31 cellular contexts compared by ENCODE assay signal in genomic region chr1:50236656-50237055, GRCh38.
"Had no signal": no experiment of that assay in that cellular context is flagged by ENCODE, and none has a peak within 500 bp of the region (broad histone marks: within the 10 kb centered on the region; RNA-seq: fewer than 3 reads in every experiment).

No MANE protein-coding gene starts in this region.

- H3K36me3 Mint-ChIP-seq: activated CD4-positive, alpha-beta memory T cell treated with anti-CD3 and anti-CD28 coated beads for 36 hours; activated naive CD4-positive, alpha-beta T cell treated with anti-CD3 and anti-CD28 coated beads, Interleukin-2, amount 10 ng/mL, durations not matched to agents 7 days and 5 days; activated naive CD4-positive, alpha-beta T cell treated with anti-CD3 and anti-CD28 coated beads, Interleukin-2, amount 50 U/mL, for 24 hours; activated naive CD8-positive, alpha-beta T cell; activated naive CD8-positive, alpha-beta T cell treated with anti-CD3 and anti-CD28 coated beads, Interleukin-2, amount 10 ng/mL, durations not matched to agents 7 days and 5 days had no signal

- H3K27me3 Mint-ChIP-seq: activated B cell treated with CpG ODN at 0.5 μM for 24 hours; activated CD4-positive, alpha-beta memory T cell treated with anti-CD3 and anti-CD28 coated beads for 36 hours; activated CD4-positive, alpha-beta T cell treated with anti-CD3 and anti-CD28 coated beads, Interleukin-2, amount 10 ng/mL, durations not matched to agents 24 days and 14 days; activated CD8-positive, alpha-beta T cell treated with anti-CD3 and anti-CD28 coated beads for 36 hours; activated naive CD4-positive, alpha-beta T cell treated with anti-CD3 and anti-CD28 coated beads, Interleukin-2, amount 10 ng/mL, durations not matched to agents 7 days and 5 days; activated naive CD8-positive, alpha-beta T cell treated with anti-CD3 and anti-CD28 coated beads, Interleukin-2, amount 10 ng/mL, durations not matched to agents 7 days and 5 days; activated naive CD8-positive, alpha-beta T cell treated with anti-CD3 and anti-CD28 coated beads, Interleukin-2, amount 50 U/mL, for 24 hours; activated T-cell treated with anti-CD3 and anti-CD28 coated beads, Interleukin-2, amount 50 U/mL, for 24 hours had no signal

- H3K27ac Mint-ChIP-seq: activated B cell treated with CpG ODN at 0.5 μM for 24 hours; activated CD4-positive, alpha-beta memory T cell treated with anti-CD3 and anti-CD28 coated beads for 36 hours; activated CD4-positive, alpha-beta T cell treated with anti-CD3 and anti-CD28 coated beads, Interleukin-2, amount 10 ng/mL, durations not matched to agents 24 days and 14 days; activated CD8-positive, alpha-beta T cell treated with anti-CD3 and anti-CD28 coated beads for 36 hours; activated naive CD4-positive, alpha-beta T cell treated with anti-CD3 and anti-CD28 coated beads, Interleukin-2, amount 10 ng/mL, durations not matched to agents 7 days and 5 days; activated naive CD4-positive, alpha-beta T cell treated with anti-CD3 and anti-CD28 coated beads, Interleukin-2, amount 50 U/mL, for 24 hours; activated naive CD8-positive, alpha-beta T cell; activated naive CD8-positive, alpha-beta T cell treated with anti-CD3 and anti-CD28 coated beads, Interleukin-2, amount 10 ng/mL, durations not matched to agents 7 days and 5 days; activated naive CD8-positive, alpha-beta T cell treated with anti-CD3 and anti-CD28 coated beads, Interleukin-2, amount 50 U/mL, for 24 hours; activated T-cell treated with anti-CD3 and anti-CD28 coated beads, Interleukin-2, amount 50 U/mL, for 24 hours; activated T-helper 2 cell treated with anti-CD3 and anti-CD28 coated beads, Interferon-gamma antibody, Interleukin-2, Interleukin-4, amounts not matched to agents 10 μg/mL and 5 μg/mL and 100 μg/mL, durations not matched to agents 14 hours and 24 hours and 36 hours; T-helper 1 cell treated with Interleukin-12 subunit alpha and Interleukin-12 subunit beta and Interleukin-4 antibody, amounts not matched to agents 30 μg/mL and 1 μg/mL, for 36 hours; T-helper 2 cell treated with Interferon-gamma antibody and Interleukin-4, amounts not matched to agents 5 μg/mL and 100 μg/mL, for 36 hours had no signal

- H3K36me3 ChIP-seq: ascending aorta, cardiac muscle cell had no signal

- H3K4me3 ChIP-seq: ascending aorta, cardiac muscle cell had no signal

- H3K4me3 Mint-ChIP-seq: activated B cell treated with CpG ODN at 0.5 μM for 24 hours; activated CD4-positive, alpha-beta memory T cell treated with anti-CD3 and anti-CD28 coated beads for 36 hours; activated CD4-positive, alpha-beta T cell treated with anti-CD3 and anti-CD28 coated beads, Interleukin-2, amount 10 ng/mL, durations not matched to agents 24 days and 14 days; activated CD8-positive, alpha-beta T cell treated with anti-CD3 and anti-CD28 coated beads for 36 hours; activated naive CD4-positive, alpha-beta T cell treated with anti-CD3 and anti-CD28 coated beads, Interleukin-2, amount 10 ng/mL, durations not matched to agents 7 days and 5 days; activated naive CD4-positive, alpha-beta T cell treated with anti-CD3 and anti-CD28 coated beads, Interleukin-2, amount 50 U/mL, for 24 hours; activated naive CD8-positive, alpha-beta T cell; activated naive CD8-positive, alpha-beta T cell treated with anti-CD3 and anti-CD28 coated beads, Interleukin-2, amount 10 ng/mL, durations not matched to agents 7 days and 5 days; activated naive CD8-positive, alpha-beta T cell treated with anti-CD3 and anti-CD28 coated beads, Interleukin-2, amount 50 U/mL, for 24 hours; activated T-cell treated with anti-CD3 and anti-CD28 coated beads, Interleukin-2, amount 50 U/mL, for 24 hours; central memory CD8-positive, alpha-beta T cell; T-helper 1 cell treated with Interleukin-12 subunit alpha and Interleukin-12 subunit beta and Interleukin-4 antibody, amounts not matched to agents 30 μg/mL and 1 μg/mL, for 36 hours; T-helper 2 cell treated with Interferon-gamma antibody and Interleukin-4, amounts not matched to agents 5 μg/mL and 100 μg/mL, for 36 hours had no signal

- DNase-seq: activated B cell treated with CpG ODN at 0.5 μM for 24 hours; activated CD4-positive, alpha-beta memory T cell treated with anti-CD3 and anti-CD28 coated beads for 36 hours; activated CD4-positive, alpha-beta T cell treated with anti-CD3 and anti-CD28 coated beads for 4 hours; activated CD4-positive, alpha-beta T cell treated with anti-CD3 and anti-CD28 coated beads, Interleukin-2, amount 10 ng/mL, durations not matched to agents 24 days and 14 days; activated CD4-positive, alpha-beta T cell treated with anti-CD3 and anti-CD28 coated beads, Interleukin-2, amount 50 U/mL, for 1 hour; activated CD4-positive, alpha-beta T cell treated with anti-CD3 and anti-CD28 coated beads, Interleukin-2, amount 50 U/mL, for 4 hours; activated CD4-positive, CD25-positive, alpha-beta regulatory T cell treated with anti-CD3 and anti-CD28 coated beads, Interleukin-2, amount 50 U/mL, for 72 hours; activated CD8-positive, alpha-beta memory T cell treated with anti-CD3 and anti-CD28 coated beads, Interleukin-2, amount 50 U/mL, for 4 hours; activated CD8-positive, alpha-beta T cell treated with anti-CD3 and anti-CD28 coated beads for 36 hours; activated effector memory CD4-positive, alpha-beta T cell treated with Interleukin-2 at 50 U/mL for 16 hours; activated gamma-delta T cell; activated naive CD4-positive, alpha-beta T cell treated with anti-CD3 and anti-CD28 coated beads, Interleukin-2, amount 10 ng/mL, durations not matched to agents 7 days and 5 days; activated naive CD4-positive, alpha-beta T cell treated with Interleukin-2 at 50 U/mL for 16 hours; activated naive CD8-positive, alpha-beta T cell treated with anti-CD3 and anti-CD28 coated beads, Interleukin-2, amount 10 ng/mL, durations not matched to agents 7 days and 5 days; activated naive CD8-positive, alpha-beta T cell treated with anti-CD3 and anti-CD28 coated beads, Interleukin-2, amount 50 U/mL, for 24 hours; activated T-cell treated with anti-CD3 and anti-CD28 coated beads, Interleukin-2, amount 50 U/mL, for 24 hours; activated T-cell treated with anti-CD3 and anti-CD28 coated beads, Interleukin-2, amount 50 U/mL, for 48 hours; caudate nucleus; cerebellar nuclear complex; T-helper 1 cell; T-helper 2 cell; T-helper 9 cell had no signal

- H3K4me1 Mint-ChIP-seq: activated B cell treated with CpG ODN at 0.5 μM for 24 hours; activated CD4-positive, alpha-beta T cell treated with anti-CD3 and anti-CD28 coated beads, Interleukin-2, amount 10 ng/mL, durations not matched to agents 24 days and 14 days; activated naive CD4-positive, alpha-beta T cell treated with anti-CD3 and anti-CD28 coated beads, Interleukin-2, amount 10 ng/mL, durations not matched to agents 7 days and 5 days; activated naive CD4-positive, alpha-beta T cell treated with anti-CD3 and anti-CD28 coated beads, Interleukin-2, amount 50 U/mL, for 24 hours; activated naive CD8-positive, alpha-beta T cell treated with anti-CD3 and anti-CD28 coated beads, Interleukin-2, amount 10 ng/mL, durations not matched to agents 7 days and 5 days; activated naive CD8-positive, alpha-beta T cell treated with anti-CD3 and anti-CD28 coated beads, Interleukin-2, amount 50 U/mL, for 24 hours; central memory CD8-positive, alpha-beta T cell had no signal

- H3K4me1 ChIP-seq: ascending aorta had no signal

- H3K9me3 Mint-ChIP-seq: activated CD4-positive, alpha-beta T cell treated with anti-CD3 and anti-CD28 coated beads, Interleukin-2, amount 10 ng/mL, durations not matched to agents 24 days and 14 days; activated T-helper 2 cell treated with anti-CD3 and anti-CD28 coated beads, Interferon-gamma antibody, Interleukin-2, Interleukin-4, amounts not matched to agents 10 μg/mL and 5 μg/mL and 100 μg/mL, durations not matched to agents 14 hours and 24 hours and 36 hours; T-helper 1 cell treated with Interleukin-12 subunit alpha and Interleukin-12 subunit beta and Interleukin-4 antibody, amounts not matched to agents 30 μg/mL and 1 μg/mL, for 36 hours had no signal

- H3K9me3 ChIP-seq: ascending aorta had no signal

- ATAC-seq: activated CD8-positive, alpha-beta T cell treated with anti-CD3 and anti-CD28 coated beads for 36 hours; activated naive CD8-positive, alpha-beta T cell treated with anti-CD3 and anti-CD28 coated beads, Interleukin-2, amount 50 U/mL, for 24 hours had no signal

- H3K27me3 ChIP-seq: ascending aorta, cardiac muscle cell had no signal

- H3K27ac ChIP-seq: ascending aorta, cardiac muscle cell, VCaP had no signal
